In genomic region chr4:87326460-87326859, GRCh38 we compare ENCODE assay signal across 23 cellular contexts. TPM values are rescaled to one million over a fixed set of nuclear protein-coding genes. Genes with fewer than 3 reads are reported as not detected.
DNase-seq lines count a peak whose midpoint lies in the region; ATAC-seq and TF ChIP-seq lines count a peak whose summit lies in the region.
"Had no signal": no experiment of that assay in that cellular context is flagged by ENCODE, and none has a peak within 500 bp of the region (broad histone marks: within the 10 kb centered on the region; RNA-seq: fewer than 3 reads in every experiment).

No MANE protein-coding gene starts in this region.

- no peaks in the 10 kb centered on the region for H3K9me2 ChIP-seq in OCI-LY7 (ENCODE audit: insufficient read depth, low read length)
- H3K9me2 ChIP-seq: SK-N-SH had no signal

- no peaks in the 10 kb centered on the region for H3K36me3 ChIP-seq in OCI-LY7 (ENCODE audit: insufficient read depth, low read length)
- H3K36me3 ChIP-seq: MG63 had no signal

- TF ChIP-seq POLR2A in erythroblast (IDR thresholded peaks at IDR 0.05; ENCODE audit: low read length), result no peak

- no peaks in the 10 kb centered on the region for H3K9me3 ChIP-seq in OCI-LY7 (ENCODE audit: low read length)
- H3K9me3 ChIP-seq: MG63, SK-N-SH had no signal

- POLR2A ChIA-PET in OCI-LY7 (lab: Charles Lee), result interaction anchor here (0.6 kb wide), 1 partner anchor 843 kb away, joined by 4 read pairs; no protein-coding TSS in a partner anchor

- H2AFZ ChIP-seq in OCI-LY7 (ENCODE audit: low read length), result no peak overlapping the region
- H2AFZ ChIP-seq: GM23248 had no signal

- no peak overlapping the region for H3K27ac ChIP-seq in OCI-LY7 (ENCODE audit: low read depth, low read length, poor library complexity, severe bottlenecking)
- H3K27ac ChIP-seq: GM23248, HL-60, RWPE1 had no signal

- ATAC-seq in HG03045 (IDR thresholded peaks at IDR 0.05; ENCODE audit: unreplicated experiment), result no peak
- ATAC-seq: HepG2, K562 had no signal

- H3K4me1 ChIP-seq in OCI-LY7 (ENCODE audit: insufficient read depth, low read length, poor library complexity, severe bottlenecking), result no peaks in the 10 kb centered on the region

- no peak overlapping the region for H3K4me3 ChIP-seq in OCI-LY7 (ENCODE audit: low read depth, low read length, poor library complexity, severe bottlenecking)
- H3K4me3 ChIP-seq: GM23248, K562, MG63 had no signal

- H3K4me2 ChIP-seq in OCI-LY7 (ENCODE audit: low read length), result no peak overlapping the region
- H3K4me2 ChIP-seq: SK-N-SH had no signal

- intact Hi-C loops in OCI-LY7 (cut with micrococcal nuclease; ENCODE audit: unreplicated experiment), result no loop called here

- CTCF ChIA-PET in OCI-LY7 (lab: Charles Lee; ENCODE audit: unreplicated experiment), result no interaction called here

- BruUV-seq in OCI-LY7 (replicated peaks; lab: Mats Ljungman, UMichigan), result no TSS peak

- TF ChIP-seq CTCF in OCI-LY7 (conservative IDR thresholded peaks at IDR 0.05; ENCODE audit: low read length), result no peak

- no peaks in the 10 kb centered on the region for H3K79me2 ChIP-seq in OCI-LY7 (ENCODE audit: insufficient read depth, low read depth, low read length)

- DNase-seq in NCI-H1105 treated with DMSO at 0.1 percent for 48 hours (lab: John Stamatoyannopoulos, UW) (peak; percentile 64), NCI-H2081 (lab: John Stamatoyannopoulos, UW) (peak; percentile 4 to 78), NCI-H69 (lab: John Stamatoyannopoulos, UW) (peak; percentile 92), OCI-LY7 (ENCODE audit: low spot score) (no peak), erythroblast (lab: John Stamatoyannopoulos, UW) (no peak)
- no peak for DNase-seq in NK-92 treated with Interleukin-12 subunit alpha and Interleukin-12 subunit beta, amount 100 ng/mL, for 24 hours (lab: John Stamatoyannopoulos, UW)
- DNase-seq: CD4-positive, CD25-positive, alpha-beta regulatory T cell; DMS 273 treated with DMSO at 0.1 percent for 48 hours; DMS79 treated with DMSO at 0.1 percent for 48 hours; GM23248; H9; MG63; NCI-H187 treated with DMSO at 0.1 percent for 48 hours; SHP77 treated with DMSO at 0.1 percent for 48 hours; SK-N-SH; T-helper 2 cell had no signal

- no peaks in the 10 kb centered on the region for H4K20me1 ChIP-seq in OCI-LY7 (ENCODE audit: insufficient read depth, low read length)

RNA-seq across cellular contexts. Expression of gene HSD17B13, which starts 3.8 kb away (rescaled TPM):
- 0.08 TPM in 1 of 2 replicates, not detected in the other for total RNA-seq in OCI-LY7 (2014; rRNA removed; shearing (Covaris generic))
- 0.20 TPM in 1 of 2 replicates, not detected in the other for total RNA-seq in OCI-LY7 (2022)
- total RNA-seq: GM23248, H9, HT-29, LHCN-M2 had no signal

Comparison
In these comparisons a context has a peak if more than half of its experiments do, and no peak if none do; other contexts are left out.
1. DNase-seq: peak in NCI-H1105 treated with DMSO at 0.1 percent for 48 hours (single experiment), NCI-H2081 (2 of 2) and NCI-H69 (single experiment); none in NK-92 treated with Interleukin-12 subunit alpha and Interleukin-12 subunit beta, amount 100 ng/mL, for 24 hours (single experiment), OCI-LY7 (single experiment) and erythroblast (0 of 2).